ENCODE assay signal across 8 cellular contexts in genomic region chr1:27234054-27234882, GRCh38.
DNase-seq lines count a peak whose midpoint lies in the region; ATAC-seq and FAIRE-seq lines count a peak whose summit lies in the region.

Gene WDTC1 (plus strand): TSS chr1:27234632. CDS start chr1:27261055, 26,423 bp downstream.

- H3K4me3 Mint-ChIP-seq in effector memory CD8-positive, alpha-beta T cell: peak within 1 kb of the TSS; percentile 87 to 97
- peak within 1 kb of the TSS; percentile 99 for H3K4me3 Mint-ChIP-seq in memory B cell

- FAIRE-seq in HTR-8/SVneo (lab: Jason Lieb, UNC): peak; percentile 90

- H3K27me3 Mint-ChIP-seq in effector memory CD8-positive, alpha-beta T cell: no peaks in the 10 kb centered on the region
- no peaks in the 10 kb centered on the region for H3K27me3 Mint-ChIP-seq in memory B cell

- DNase-seq in COLO829 (ENCODE audit: low spot score) (peak; percentile 81), HTR-8/SVneo (ENCODE audit: insufficient read length, low spot score) (peak; percentile 95), NOMO-1 treated with dmso at 0.1 percent for 144 hours (lab: John Stamatoyannopoulos, UW; ENCODE audit: unreplicated experiment) (peak; percentile 94), memory B cell (ENCODE audit: low spot score in 2 of 2) (peak; percentile 89 to 96)
- DNase-seq in activated CD8-positive, alpha-beta memory T cell treated with anti-CD3 and anti-CD28 coated beads for 48 hours (ENCODE audit: low read depth in 2 of 3, low spot score in 2 of 3): peak; percentile 91 to 97 (median 91)
- peak; percentile 96 to 98 (median 97) for DNase-seq in effector memory CD8-positive, alpha-beta T cell
- DNase-seq in stimulated activated CD8-positive, alpha-beta memory T cell treated with anti-CD3 and anti-CD28 coated beads, Interleukin-12 subunit alpha, Interleukin-12 subunit beta, amount 100 ng/mL, for 24 hours (ENCODE audit: extremely low read depth): peak; percentile 95

- no peaks in the 10 kb centered on the region for H3K9me3 Mint-ChIP-seq in effector memory CD8-positive, alpha-beta T cell
- H3K9me3 Mint-ChIP-seq in memory B cell: no peaks in the 10 kb centered on the region

- H3K27ac Mint-ChIP-seq in effector memory CD8-positive, alpha-beta T cell: peak within 1 kb of the TSS; percentile 98 to 99
- H3K27ac Mint-ChIP-seq in memory B cell: peak within 1 kb of the TSS; percentile 94

- ATAC-seq in GM21367 (IDR thresholded peaks at IDR 0.05; ENCODE audit: unreplicated experiment): peak; percentile 81
- ATAC-seq in effector memory CD8-positive, alpha-beta T cell (replicated peaks): peak; percentile 87
- peak; percentile 91 for ATAC-seq in memory B cell (ENCODE audit: low read depth)

- peaks cover 26 to 38% of the 10 kb centered on the region in 2 donors for H3K4me1 Mint-ChIP-seq in effector memory CD8-positive, alpha-beta T cell (ENCODE audit: low read depth in 2 of 2)
- peaks cover 24% of the 10 kb centered on the region for H3K4me1 Mint-ChIP-seq in memory B cell

- H3K36me3 Mint-ChIP-seq in effector memory CD8-positive, alpha-beta T cell (ENCODE audit: insufficient read depth): peaks cover 27% of the 10 kb centered on the region
- H3K36me3 Mint-ChIP-seq in memory B cell: no peaks in the 10 kb centered on the region

Comparison
In these comparisons a context has a peak if more than half of its experiments do, and no peak if none do; other contexts are left out.
1. Peak in every context shown above with its lines: DNase-seq and ATAC-seq.